In genomic region chr4:74111576-74111975, GRCh38 we compare ENCODE assay signal across 18 cellular contexts. TPM values are rescaled to one million over a fixed set of nuclear protein-coding genes. Genes with fewer than 3 reads are reported as not detected.
A peak's percentile ranks its signal among the peaks of the same experiment; 100 is the strongest.
DNase-seq lines count a peak whose midpoint lies in the region; ATAC-seq and TF ChIP-seq lines count a peak whose summit lies in the region.
"Had no signal": no experiment of that assay in that cellular context is flagged by ENCODE, and none has a peak within 500 bp of the region (broad histone marks: within the 10 kb centered on the region; RNA-seq: fewer than 3 reads in every experiment).

No MANE protein-coding gene starts in this region.

- TF ChIP-seq EP300 in upper lobe of left lung (IDR thresholded peaks at IDR 0.05), result no peak

- H3K14ac ChIP-seq in mesenchymal stem cell (ENCODE audit: low read length in 2 of 2), result no peak overlapping the region

- no peaks in the 10 kb centered on the region for H3K36me3 Mint-ChIP-seq in chondrocyte (ENCODE audit: low read depth)
- H3K36me3 Mint-ChIP-seq in CD4-positive, alpha-beta memory T cell, result no peaks in the 10 kb centered on the region
- H3K36me3 Mint-ChIP-seq: activated naive CD4-positive, alpha-beta T cell treated with anti-CD3 and anti-CD28 coated beads, Interleukin-2, amount 50 U/mL, for 24 hours had no signal

- peak overlapping the region; percentile 25 for H2AK5ac ChIP-seq in mesenchymal stem cell (ENCODE audit: low read length, severe bottlenecking)

- peak overlapping the region; percentile 54 to 55 for H3K4ac ChIP-seq in mesenchymal stem cell (ENCODE audit: low read depth in 1 of 2, low read length in 2 of 2)

- H3K4me1 Mint-ChIP-seq in chondrocyte (ENCODE audit: low read depth), result peaks cover 81% of the 10 kb centered on the region
- no peaks in the 10 kb centered on the region for H3K4me1 Mint-ChIP-seq in CD4-positive, alpha-beta memory T cell
- H3K4me1 Mint-ChIP-seq: activated naive CD4-positive, alpha-beta T cell treated with anti-CD3 and anti-CD28 coated beads, Interleukin-2, amount 50 U/mL, for 24 hours had no signal

- H2BK5ac ChIP-seq in mesenchymal stem cell (ENCODE audit: low read depth, low read length, poor library complexity, severe bottlenecking), result no peak overlapping the region

- peak overlapping the region; percentile 27 for H4K8ac ChIP-seq in mesenchymal stem cell (ENCODE audit: low read length)

- no peaks in the 10 kb centered on the region for H3K27me3 ChIP-seq in heart left ventricle
- H3K27me3 ChIP-seq in mesenchymal stem cell (ENCODE audit: control insufficient read depth in 1 of 2, insufficient read depth in 1 of 2, low read length in 2 of 2), result no peaks in the 10 kb centered on the region
- no peaks in the 10 kb centered on the region for H3K27me3 ChIP-seq in upper lobe of left lung
- no peaks in the 10 kb centered on the region for H3K27me3 ChIP-seq in CD4-positive, alpha-beta memory T cell (ENCODE audit: insufficient read depth, low read length)
- H3K27me3 ChIP-seq in WERI-Rb-1 (ENCODE audit: insufficient read depth, low read depth, severe bottlenecking), result no peaks in the 10 kb centered on the region
- H3K27me3 ChIP-seq: BLaER1 treated with 17β-estradiol and CSF1 and Interleukin-3, amounts not matched to agents 10 nM and 100 nM had no signal

- H3K9me3 Mint-ChIP-seq in chondrocyte (ENCODE audit: low read depth), result peaks cover 4% of the 10 kb centered on the region
- no peaks in the 10 kb centered on the region for H3K9me3 Mint-ChIP-seq in CD4-positive, alpha-beta memory T cell
- H3K9me3 Mint-ChIP-seq: activated naive CD4-positive, alpha-beta T cell treated with anti-CD3 and anti-CD28 coated beads, Interleukin-2, amount 50 U/mL, for 24 hours; activated T-cell treated with anti-CD3 and anti-CD28 coated beads, Interleukin-2, amount 50 U/mL, for 72 hours; stimulated activated naive CD8-positive, alpha-beta T cell treated with anti-CD3 and anti-CD28 coated beads, Interleukin-15, Interleukin-2, amounts not matched to agents 100 ng/mL and 50 ng/mL, for 24 hours had no signal

- no peak overlapping the region for H2AFZ ChIP-seq in mesenchymal stem cell (ENCODE audit: low read depth, low read length)

- DNase-seq in heart left ventricle (no peak), Right ventricle myocardium superior (no peak), chondrocyte (ENCODE audit: low spot score) (no peak), mesenchymal stem cell (no peak), upper lobe of left lung (no peak), DMS114 treated with DMSO at 0.1 percent for 48 hours (lab: John Stamatoyannopoulos, UW; ENCODE audit: unreplicated experiment) (no peak), WERI-Rb-1 (no peak)
- no peak for DNase-seq in CD4-positive, alpha-beta memory T cell
- DNase-seq: 8988T; activated CD8-positive, alpha-beta memory T cell treated with anti-CD3 and anti-CD28 coated beads for 24 hours; activated T-cell treated with anti-CD3 and anti-CD28 coated beads, Interleukin-2, amount 50 U/mL, for 72 hours; midbrain; NCI-H1436 treated with DMSO at 0.1 percent for 48 hours; NCI-H82; SK-N-SH had no signal

- no peak overlapping the region for H4K91ac ChIP-seq in mesenchymal stem cell (ENCODE audit: low read length)

- H3K79me1 ChIP-seq in mesenchymal stem cell (replicated peaks; ENCODE audit: low read length, poor library complexity, severe bottlenecking), result no peaks in the 10 kb centered on the region

- no peaks in the 10 kb centered on the region for H3K27me3 Mint-ChIP-seq in chondrocyte (ENCODE audit: low read depth)
- H3K27me3 Mint-ChIP-seq in CD4-positive, alpha-beta memory T cell, result peaks cover 4 to 6% of the 10 kb centered on the region in 2 donors
- H3K27me3 Mint-ChIP-seq: stimulated activated naive CD8-positive, alpha-beta T cell treated with anti-CD3 and anti-CD28 coated beads, Interleukin-15, Interleukin-2, amounts not matched to agents 100 ng/mL and 50 ng/mL, for 24 hours had no signal

- ATAC-seq in heart left ventricle (no peak), Right ventricle myocardium superior (ENCODE audit: poor library complexity) (no peak), upper lobe of left lung (ENCODE audit: low FRiP score in 2 of 2) (no peak)
- ATAC-seq: activated T-cell treated with anti-CD3 and anti-CD28 coated beads, Interleukin-2, amount 50 U/mL, for 72 hours had no signal

- CTCF ChIA-PET in CD4-positive, alpha-beta memory T cell (lab: Charles Lee; ENCODE audit: partially characterized antibody), result no interaction called here

- peak overlapping the region; percentile 32 to 49 for H2BK12ac ChIP-seq in mesenchymal stem cell (ENCODE audit: low read length in 2 of 2)

- no peak overlapping the region for H3K4me2 ChIP-seq in mesenchymal stem cell (ENCODE audit: low read length, poor library complexity, severe bottlenecking)
- H3K4me2 ChIP-seq: SK-N-SH had no signal

- no peak overlapping the region for H3K23ac ChIP-seq in mesenchymal stem cell (ENCODE audit: low read length in 2 of 2)

- no peak overlapping the region for H3K4me3 Mint-ChIP-seq in chondrocyte (ENCODE audit: unreplicated experiment)
- no peak overlapping the region for H3K4me3 Mint-ChIP-seq in CD4-positive, alpha-beta memory T cell
- H3K4me3 Mint-ChIP-seq: activated naive CD4-positive, alpha-beta T cell treated with anti-CD3 and anti-CD28 coated beads, Interleukin-2, amount 50 U/mL, for 24 hours; activated T-cell treated with anti-CD3 and anti-CD28 coated beads, Interleukin-2, amount 50 U/mL, for 72 hours; stimulated activated naive CD8-positive, alpha-beta T cell treated with anti-CD3 and anti-CD28 coated beads, Interleukin-15, Interleukin-2, amounts not matched to agents 100 ng/mL and 50 ng/mL, for 24 hours had no signal

- POLR2A ChIA-PET in CD4-positive, alpha-beta memory T cell (lab: Charles Lee; ENCODE audit: partially characterized antibody), result no interaction called here

- peaks cover 3 to 64% (median 40%) of the 10 kb centered on the region in 12 donors for H3K4me1 ChIP-seq in heart left ventricle
- peaks cover 6% of the 10 kb centered on the region for H3K4me1 ChIP-seq in mesenchymal stem cell (ENCODE audit: control insufficient read depth, insufficient read depth, low read depth, low read length)
- H3K4me1 ChIP-seq in upper lobe of left lung, result peaks cover 18 to 37% (median 26%) of the 10 kb centered on the region in 4 donors
- H3K4me1 ChIP-seq in CD4-positive, alpha-beta memory T cell (ENCODE audit: insufficient read depth, low read length), result no peaks in the 10 kb centered on the region

- H3K9me3 ChIP-seq in heart left ventricle, result no peaks in the 10 kb centered on the region
- no peaks in the 10 kb centered on the region for H3K9me3 ChIP-seq in mesenchymal stem cell (ENCODE audit: control insufficient read depth, low read length)
- no peaks in the 10 kb centered on the region for H3K9me3 ChIP-seq in upper lobe of left lung
- no peaks in the 10 kb centered on the region for H3K9me3 ChIP-seq in CD4-positive, alpha-beta memory T cell (ENCODE audit: control insufficient read depth in 1 of 2, low read length in 2 of 2)
- H3K9me3 ChIP-seq in WERI-Rb-1 (ENCODE audit: severe bottlenecking), result no peaks in the 10 kb centered on the region
- H3K9me3 ChIP-seq: SK-N-SH had no signal

- H3K36me3 ChIP-seq in heart left ventricle, result no peaks in the 10 kb centered on the region
- no peaks in the 10 kb centered on the region for H3K36me3 ChIP-seq in mesenchymal stem cell (ENCODE audit: control insufficient read depth in 1 of 2, insufficient read depth in 2 of 2, low read depth in 1 of 2, low read length in 2 of 2)
- no peaks in the 10 kb centered on the region for H3K36me3 ChIP-seq in upper lobe of left lung
- no peaks in the 10 kb centered on the region for H3K36me3 ChIP-seq in CD4-positive, alpha-beta memory T cell (ENCODE audit: insufficient read depth, low read length)
- H3K36me3 ChIP-seq in WERI-Rb-1, result no peaks in the 10 kb centered on the region
- H3K36me3 ChIP-seq: BLaER1 treated with 17β-estradiol and CSF1 and Interleukin-3, amounts not matched to agents 10 nM and 100 nM had no signal

- peak overlapping the region; percentile 76 to 90 for H3K18ac ChIP-seq in mesenchymal stem cell (ENCODE audit: low read depth in 1 of 2, low read length in 2 of 2)

- TF ChIP-seq CTCF in heart left ventricle (IDR thresholded peaks at IDR 0.05) (no peak), chondrocyte (IDR thresholded peaks at IDR 0.05) (no peak), upper lobe of left lung (IDR thresholded peaks at IDR 0.05) (no peak), WERI-Rb-1 (IDR thresholded peaks at IDR 0.05; ENCODE audit: low read depth, low read length) (no peak)

- peak overlapping the region; percentile 43 to 87 (median 73) for H3K27ac ChIP-seq in heart left ventricle
- H3K27ac ChIP-seq in mesenchymal stem cell (ENCODE audit: low read length, poor library complexity, severe bottlenecking), result peak overlapping the region; percentile 17
- H3K27ac ChIP-seq in upper lobe of left lung, result peak overlapping the region; percentile 59 to 83 (median 76)
- no peak overlapping the region for H3K27ac ChIP-seq in CD4-positive, alpha-beta memory T cell (ENCODE audit: low read depth, low read length)
- H3K27ac ChIP-seq in WERI-Rb-1, result no peak overlapping the region

- WGBS in heart left ventricle, 4 donors, result 75 to 93% (median 85%) methylated on average over 3 of the region's 3 CpGs
- WGBS in mesenchymal stem cell, result 94% methylated on average over 3 of the region's 3 CpGs
- 63 to 85% methylated on average over 3 of the region's 3 CpGs for WGBS in upper lobe of left lung, 2 donors

- TF ChIP-seq POLR2A in heart left ventricle (IDR thresholded peaks at IDR 0.05), result no peak
- TF ChIP-seq POLR2A in upper lobe of left lung (IDR thresholded peaks at IDR 0.05), result no peak

- H3K4me3 ChIP-seq in heart left ventricle (no peak overlapping the region), mesenchymal stem cell (ENCODE audit: insufficient read depth in 1 of 2, low read depth in 1 of 2, low read length in 2 of 2) (peak overlapping the region in 1 of 2 experiments; percentile 31), upper lobe of left lung (no peak overlapping the region), WERI-Rb-1 (ENCODE audit: low read depth, low read length) (no peak overlapping the region)
- H3K4me3 ChIP-seq in CD4-positive, alpha-beta memory T cell (ENCODE audit: low read length in 2 of 2), result no peak overlapping the region
- H3K4me3 ChIP-seq: BLaER1 treated with 17β-estradiol and CSF1 and Interleukin-3, amounts not matched to agents 10 nM and 100 nM had no signal

- peak overlapping the region; percentile 92 for H3K27ac Mint-ChIP-seq in chondrocyte (ENCODE audit: unreplicated experiment)
- H3K27ac Mint-ChIP-seq in CD4-positive, alpha-beta memory T cell, result no peak overlapping the region
- H3K27ac Mint-ChIP-seq: activated naive CD4-positive, alpha-beta T cell treated with anti-CD3 and anti-CD28 coated beads, Interleukin-2, amount 50 U/mL, for 24 hours; activated T-cell treated with anti-CD3 and anti-CD28 coated beads, Interleukin-2, amount 50 U/mL, for 72 hours; stimulated activated naive CD8-positive, alpha-beta T cell treated with anti-CD3 and anti-CD28 coated beads, Interleukin-15, Interleukin-2, amounts not matched to agents 100 ng/mL and 50 ng/mL, for 24 hours had no signal

- H2BK15ac ChIP-seq in mesenchymal stem cell (ENCODE audit: low read depth, poor library complexity, severe bottlenecking), result no peak overlapping the region

- intact Hi-C loops in heart left ventricle (cut with DNase I) (no loop called here), Right ventricle myocardium superior (cut with DNase I) (no loop called here)
- intact Hi-C loops in CD4-positive, alpha-beta memory T cell (cut with micrococcal nuclease), result no loop called here

- H2BK120ac ChIP-seq in mesenchymal stem cell (ENCODE audit: low read depth, low read length), result peak overlapping the region; percentile 22

- H3K9ac ChIP-seq in mesenchymal stem cell (ENCODE audit: low read length), result peak overlapping the region; percentile 85
- H3K9ac ChIP-seq: SK-N-SH had no signal

RNA-seq across cellular contexts. Expression of gene CXCL2, which starts 12.6 kb away (rescaled TPM):
- total RNA-seq in heart left ventricle (10 to 100 TPM in 3 of 9 donors, 1 to 10 TPM in 6; 1.8 to 33.6 (median 5.9) TPM), Right ventricle myocardium superior (7.4 TPM), chondrocyte (0.89 to 8.7 TPM (median 7.9 TPM) in 3 replicates), upper lobe of left lung (100 to 1,000 TPM in 3 of 6 donors, 10 to 100 TPM in 3; 41.1 to 108 (median 79.4) TPM)
- polyA plus RNA-seq in heart left ventricle, result 1 to 10 TPM; 8.4 to 9.0 TPM
- polyA plus RNA-seq in mesenchymal stem cell (2013, experiment 1 of 2), result 33.7 TPM
- polyA plus RNA-seq in mesenchymal stem cell (2013, experiment 2 of 2), result 28.7 TPM
- total RNA-seq in CD4-positive, alpha-beta memory T cell, result under 1 TPM in 1 of 2 experiments, not detected in 1; 0.42 TPM
- polyA plus RNA-seq in CD4-positive, alpha-beta memory T cell, result not detected
- total RNA-seq: activated T-cell treated with anti-CD3 and anti-CD28 coated beads, Interleukin-2, amount 50 U/mL, for 72 hours had no signal

RNA-seq across cellular contexts. Expression of gene MTHFD2L, which starts 46.3 kb away (rescaled TPM):
- 10 to 100 TPM in 6 of 9 donors, 1 to 10 TPM in 3; 8.2 to 16.4 (median 12.6) TPM for total RNA-seq in heart left ventricle
- polyA plus RNA-seq in heart left ventricle, result 10 to 100 TPM in 1 of 2 donors, 1 to 10 TPM in 1; 6.8 to 11.5 TPM
- 9.1 TPM for total RNA-seq in Right ventricle myocardium superior
- total RNA-seq in chondrocyte, result 6.6 to 10.6 TPM (median 7.4 TPM) in 3 replicates
- 6.0 TPM for polyA plus RNA-seq in mesenchymal stem cell (2013, experiment 1 of 2)
- 6.5 TPM for polyA plus RNA-seq in mesenchymal stem cell (2013, experiment 2 of 2)
- total RNA-seq in upper lobe of left lung, result 10 to 100 TPM in 5 of 6 donors, 1 to 10 TPM in 1; 4.9 to 23.6 (median 12.8) TPM
- total RNA-seq in CD4-positive, alpha-beta memory T cell, result 1 to 10 TPM; 7.5 to 7.6 TPM
- polyA plus RNA-seq in CD4-positive, alpha-beta memory T cell, result 1 to 10 TPM; 3.6 to 4.5 TPM

Comparison
In these comparisons a context has a peak if more than half of its experiments do, and no peak if none do; other contexts are left out.
1. H3K27ac ChIP-seq: peak in heart left ventricle (12 of 12), mesenchymal stem cell (single experiment) and upper lobe of left lung (4 of 4); none in CD4-positive, alpha-beta memory T cell (single experiment) and WERI-Rb-1 (single experiment).